In genomic region chr13:109995578-109995977, GRCh38 we compare ENCODE assay signal across 1 cellular context.
A peak's percentile ranks its signal among the peaks of the same experiment; 100 is the strongest.
TF ChIP-seq lines count a peak whose summit lies in the region.

No MANE protein-coding gene starts in this region.

TF ChIP-seq in GM12878, 131 proteins besides CTCF, POLR2A, EP300 and RAD21:
- no peak for TF ChIP-seq MTA3 (IDR thresholded peaks at IDR 0.05; ENCODE audit: borderline replicate concordance, low read length)
- TF ChIP-seq MTA2 (IDR thresholded peaks at IDR 0.05; ENCODE audit: low read depth), result peak; percentile 62
- no peak for TF ChIP-seq NFXL1 (IDR thresholded peaks at IDR 0.05; ENCODE audit: borderline replicate concordance)
- no peak for TF ChIP-seq BRCA1 (IDR thresholded peaks at IDR 0.05; ENCODE audit: low read depth, low read length)
- TF ChIP-seq SMARCA5 (IDR thresholded peaks at IDR 0.05), result no peak
- no peak for TF ChIP-seq TARDBP (IDR thresholded peaks at IDR 0.05; ENCODE audit: borderline replicate concordance)
- no peak for TF ChIP-seq TCF3 (IDR thresholded peaks at IDR 0.05; ENCODE audit: borderline replicate concordance, insufficient read depth, low read depth, low read length)
- no peak for TF ChIP-seq NR2C1 (IDR thresholded peaks at IDR 0.05)
- TF ChIP-seq ELK1 (IDR thresholded peaks at IDR 0.05; ENCODE audit: low read depth, low read length), result no peak
- no peak for TF ChIP-seq USF2 (IDR thresholded peaks at IDR 0.05; ENCODE audit: borderline replicate concordance, low read depth, low read length)
- TF ChIP-seq RB1 (IDR thresholded peaks at IDR 0.05; ENCODE audit: borderline replicate concordance), result no peak
- no peak for TF ChIP-seq YBX1 (IDR thresholded peaks at IDR 0.05)
- TF ChIP-seq PKNOX1 (IDR thresholded peaks at IDR 0.05), result peak; percentile 64
- no peak for TF ChIP-seq HDAC2 (IDR thresholded peaks at IDR 0.05)
- TF ChIP-seq KDM1A (IDR thresholded peaks at IDR 0.05; ENCODE audit: borderline replicate concordance), result no peak
- TF ChIP-seq CREM (IDR thresholded peaks at IDR 0.05; ENCODE audit: low read depth), result no peak
- no peak for TF ChIP-seq STAT1 (conservative IDR thresholded peaks at IDR 0.05)
- no peak for TF ChIP-seq RUNX3 (IDR thresholded peaks at IDR 0.05; ENCODE audit: low read length)
- peak in 1 of 2 experiments; percentile 18; a peak in 1 of 4 replicates for TF ChIP-seq IKZF2 (IDR thresholded peaks at IDR 0.05)
- TF ChIP-seq ZNF592 (IDR thresholded peaks at IDR 0.05), result no peak
- TF ChIP-seq BHLHE40 (IDR thresholded peaks at IDR 0.05; ENCODE audit: borderline replicate concordance in 1 of 2, low read depth in 2 of 2, low read length in 1 of 2), result peak in 1 of 2 experiments; percentile 70; a peak in 2 of 4 replicates
- TF ChIP-seq PML (IDR thresholded peaks at IDR 0.05; ENCODE audit: low read length), result no peak
- TF ChIP-seq TCF7 (IDR thresholded peaks at IDR 0.05; ENCODE audit: borderline replicate concordance), result no peak
- no peak for TF ChIP-seq ATF2 (IDR thresholded peaks at IDR 0.05; ENCODE audit: low read length)
- TF ChIP-seq YY1 (IDR thresholded peaks at IDR 0.05; ENCODE audit: low read depth, low read length), result no peak
- TF ChIP-seq PAX8 (IDR thresholded peaks at IDR 0.05), result no peak
- TF ChIP-seq NR2F1 (conservative IDR thresholded peaks at IDR 0.05), result no peak
- TF ChIP-seq FOXK2 (IDR thresholded peaks at IDR 0.05), result no peak
- TF ChIP-seq HSF1 (IDR thresholded peaks at IDR 0.05; ENCODE audit: low read depth, low read length), result no peak
- no peak for TF ChIP-seq E2F4 (IDR thresholded peaks at IDR 0.05; ENCODE audit: low read depth, low read length)
- TF ChIP-seq HDAC6 (IDR thresholded peaks at IDR 0.05; ENCODE audit: unreplicated experiment), result no peak
- TF ChIP-seq RELB (IDR thresholded peaks at IDR 0.05; ENCODE audit: low read depth), result 0 out of 2 replicates have a peak, but pooled peaks have one; percentile 19
- TF ChIP-seq ZBTB33 (IDR thresholded peaks at IDR 0.05), result no peak
- no peak for TF ChIP-seq IRF4 (IDR thresholded peaks at IDR 0.05; ENCODE audit: low read depth, low read length)
- no peak for TF ChIP-seq IRF5 (IDR thresholded peaks at IDR 0.05; ENCODE audit: borderline replicate concordance)
